24 cellular contexts compared by ENCODE assay signal in the genomic region with DNA sequence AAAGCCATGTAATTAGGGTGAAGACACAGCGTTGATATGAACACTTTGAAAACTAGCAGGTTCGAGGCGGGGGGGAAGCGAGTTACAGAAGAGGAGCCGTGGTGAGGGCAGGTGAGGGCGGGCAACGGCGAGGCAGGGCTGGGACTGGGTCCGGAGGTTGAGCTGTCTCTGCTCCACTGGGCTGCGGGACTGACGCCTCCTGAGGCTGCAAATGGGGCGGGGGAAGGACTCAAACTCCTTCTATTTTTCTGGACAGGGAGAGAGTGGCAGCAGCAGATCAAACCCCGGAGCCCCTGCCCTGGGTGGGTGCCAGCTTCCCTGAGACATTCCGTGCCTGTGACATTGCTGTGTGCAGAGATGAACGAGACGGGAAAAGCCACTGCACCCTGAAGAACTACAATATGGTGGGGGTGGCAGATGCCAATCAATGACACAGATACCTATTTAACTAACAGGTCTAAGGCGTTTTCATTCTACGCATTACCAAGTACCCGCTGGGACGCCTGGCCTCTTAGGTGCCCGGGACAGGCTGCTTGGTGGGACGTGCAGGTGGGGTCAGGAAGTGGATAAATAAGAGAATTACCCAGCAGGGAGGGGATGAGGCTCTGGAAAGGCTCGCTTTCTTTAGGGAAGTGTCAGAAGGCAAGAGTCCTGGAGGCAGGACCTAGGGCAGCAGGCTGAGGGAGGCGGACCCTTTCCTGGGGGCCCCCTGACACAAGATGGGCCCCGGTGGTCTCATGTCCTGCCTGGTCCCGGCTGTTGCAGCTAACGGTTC. TPM values are rescaled to one million over a fixed set of nuclear protein-coding genes. Genes with fewer than 3 reads are reported as not detected.
DNase-seq lines count a peak whose midpoint lies in the region.
"Had no signal": no experiment of that assay in that cellular context is flagged by ENCODE, and none has a peak within 500 bp of the region (broad histone marks: within the 10 kb centered on the region; RNA-seq: fewer than 3 reads in every experiment).

No MANE protein-coding gene starts in this region.

- H3K9me3 ChIP-seq in BLaER1 = peaks cover 19% of the 10 kb centered on the region
- H3K9me3 ChIP-seq: ascending aorta, ovary, thoracic aorta had no signal

- peaks cover 35% of the 10 kb centered on the region for H3K4me1 ChIP-seq in BLaER1
- H3K4me1 ChIP-seq: ascending aorta had no signal

- POLR2A ChIA-PET in activated CD4-positive, alpha-beta memory T cell treated with anti-CD3 and anti-CD28 coated beads, Interleukin-2, amount 10 ng/mL, durations not matched to agents 7 days and 5 days (lab: Charles Lee) = no interaction called here

- H3K27me3 Mint-ChIP-seq in activated CD4-positive, alpha-beta memory T cell treated with anti-CD3 and anti-CD28 coated beads, Interleukin-2, amount 10 ng/mL, durations not matched to agents 7 days and 5 days = no peaks in the 10 kb centered on the region
- H3K27me3 Mint-ChIP-seq: activated CD4-positive, alpha-beta T cell treated with anti-CD3 and anti-CD28 coated beads for 36 hours; activated naive CD8-positive, alpha-beta T cell; activated T-helper 17 cell treated with anti-CD3 and anti-CD28 coated beads, Interleukin-2, amount 50 U/mL, for 72 hours; B cell; effector memory CD8-positive, alpha-beta T cell; IgD-negative memory B cell; stimulated activated naive CD8-positive, alpha-beta T cell treated with anti-CD3 and anti-CD28 coated beads, Interleukin-15, amount 100 ng/mL, for 72 hours had no signal

- H3K4me3 Mint-ChIP-seq in activated CD4-positive, alpha-beta memory T cell treated with anti-CD3 and anti-CD28 coated beads, Interleukin-2, amount 10 ng/mL, durations not matched to agents 7 days and 5 days = no peak overlapping the region
- H3K4me3 Mint-ChIP-seq: activated CD4-positive, alpha-beta T cell treated with anti-CD3 and anti-CD28 coated beads for 36 hours; activated naive CD8-positive, alpha-beta T cell; activated T-helper 17 cell treated with anti-CD3 and anti-CD28 coated beads, Interleukin-2, amount 50 U/mL, for 72 hours; B cell; effector memory CD8-positive, alpha-beta T cell; IgD-negative memory B cell; naive thymus-derived CD8-positive, alpha-beta T cell; stimulated activated naive CD8-positive, alpha-beta T cell treated with anti-CD3 and anti-CD28 coated beads, Interleukin-15, amount 100 ng/mL, for 72 hours had no signal

- no peaks in the 10 kb centered on the region for H3K36me3 Mint-ChIP-seq in activated CD4-positive, alpha-beta memory T cell treated with anti-CD3 and anti-CD28 coated beads, Interleukin-2, amount 10 ng/mL, durations not matched to agents 7 days and 5 days (ENCODE audit: low read depth)

- DNase-seq in H7 (peak; percentile 77), left kidney (ENCODE audit: low read depth, low spot score) (peak; percentile 57), posterior vena cava (ENCODE audit: low spot score) (peak; percentile 60), cerebellum (ENCODE audit: low spot score) (no peak), T-helper 9 cell (no peak)
- no peak for DNase-seq in activated CD4-positive, alpha-beta memory T cell treated with anti-CD3 and anti-CD28 coated beads, Interleukin-2, amount 10 ng/mL, durations not matched to agents 7 days and 5 days
- DNase-seq: ACHN; activated CD4-positive, alpha-beta T cell treated with anti-CD3 and anti-CD28 coated beads for 36 hours; effector memory CD8-positive, alpha-beta T cell; erythroblast; naive thymus-derived CD8-positive, alpha-beta T cell; NCI-H82; stimulated activated CD8-positive, alpha-beta memory T cell treated with anti-CD3 and anti-CD28 coated beads, Interleukin-4, amount 100 ng/mL, for 48 hours; stimulated activated naive CD8-positive, alpha-beta T cell treated with anti-CD3 and anti-CD28 coated beads, Interleukin-15, amount 100 ng/mL, for 72 hours had no signal

- no peaks in the 10 kb centered on the region for H3K4me1 Mint-ChIP-seq in activated CD4-positive, alpha-beta memory T cell treated with anti-CD3 and anti-CD28 coated beads, Interleukin-2, amount 10 ng/mL, durations not matched to agents 7 days and 5 days
- H3K4me1 Mint-ChIP-seq: activated CD4-positive, alpha-beta T cell treated with anti-CD3 and anti-CD28 coated beads for 36 hours; activated T-helper 17 cell treated with anti-CD3 and anti-CD28 coated beads, Interleukin-2, amount 50 U/mL, for 72 hours; B cell; IgD-negative memory B cell; stimulated activated naive CD8-positive, alpha-beta T cell treated with anti-CD3 and anti-CD28 coated beads, Interleukin-15, amount 100 ng/mL, for 72 hours had no signal

- peaks cover 4% of the 10 kb centered on the region for H3K9me3 Mint-ChIP-seq in activated CD4-positive, alpha-beta memory T cell treated with anti-CD3 and anti-CD28 coated beads, Interleukin-2, amount 10 ng/mL, durations not matched to agents 7 days and 5 days
- H3K9me3 Mint-ChIP-seq: activated T-helper 17 cell treated with anti-CD3 and anti-CD28 coated beads, Interleukin-2, amount 50 U/mL, for 72 hours; effector memory CD8-positive, alpha-beta T cell; IgD-negative memory B cell; naive thymus-derived CD8-positive, alpha-beta T cell had no signal

- CTCF ChIA-PET in activated CD4-positive, alpha-beta memory T cell treated with anti-CD3 and anti-CD28 coated beads, Interleukin-2, amount 10 ng/mL, durations not matched to agents 7 days and 5 days (lab: Charles Lee) = no interaction called here

- no peak overlapping the region for H3K27ac ChIP-seq in BLaER1
- H3K27ac ChIP-seq: ascending aorta, cardiac muscle cell, ovary, thoracic aorta had no signal

- intact Hi-C loops in posterior vena cava (cut with DNase I) = no loop called here

- peaks cover 54% of the 10 kb centered on the region; the same call in 1 of the 2 replicates for H4K20me1 ChIP-seq in BLaER1

- H3K36me3 ChIP-seq in BLaER1 (peaks cover 65% of the 10 kb centered on the region), H7 (replicated peaks; ENCODE audit: control insufficient read depth, insufficient read depth, low read length) (no peaks in the 10 kb centered on the region)
- H3K36me3 ChIP-seq: ascending aorta, cardiac muscle cell, ovary, thoracic aorta had no signal

- peak overlapping the region; percentile 45; the same call in 1 of the 2 replicates for H3K4me2 ChIP-seq in BLaER1

- H3K27ac Mint-ChIP-seq in activated CD4-positive, alpha-beta memory T cell treated with anti-CD3 and anti-CD28 coated beads, Interleukin-2, amount 10 ng/mL, durations not matched to agents 7 days and 5 days = no peak overlapping the region
- H3K27ac Mint-ChIP-seq: activated CD4-positive, alpha-beta T cell treated with anti-CD3 and anti-CD28 coated beads for 36 hours; activated naive CD8-positive, alpha-beta T cell; activated T-helper 17 cell treated with anti-CD3 and anti-CD28 coated beads, Interleukin-2, amount 50 U/mL, for 72 hours; B cell; effector memory CD8-positive, alpha-beta T cell; IgD-negative memory B cell had no signal

- H3K9ac ChIP-seq in BLaER1 = no peak overlapping the region

- H3K4me3 ChIP-seq in BLaER1 (no peak overlapping the region), H7 (ENCODE audit: insufficient read depth, low read depth, low read length) (no peak overlapping the region)
- H3K4me3 ChIP-seq: ascending aorta, cardiac muscle cell, GM12878, ovary, thoracic aorta had no signal

- no peaks in the 10 kb centered on the region for H3K27me3 ChIP-seq in BLaER1
- peaks cover 20% of the 10 kb centered on the region for H3K27me3 ChIP-seq in H7 (ENCODE audit: control insufficient read depth, insufficient read depth, low read length)
- H3K27me3 ChIP-seq: ascending aorta, cardiac muscle cell, ovary had no signal

RNA-seq across cellular contexts. Expression of a gene that starts 30.4 kb away (rescaled TPM):
- total RNA-seq in H7 (2014; rRNA removed; shearing (Covaris generic)) = 1.3 and 2.8 TPM in 2 replicates
- 10 to 100 TPM in 1 of 2 donors, 1 to 10 TPM in 1; 9.7 to 11.2 TPM for total RNA-seq in posterior vena cava
- 4.3 TPM for total RNA-seq in cerebellum
- 1 to 10 TPM; 2.5 to 2.8 TPM for total RNA-seq in activated CD4-positive, alpha-beta memory T cell treated with anti-CD3 and anti-CD28 coated beads, Interleukin-2, amount 10 ng/mL, durations not matched to agents 7 days and 5 days

Comparison
In these comparisons a context has a peak if more than half of its experiments do, and no peak if none do; other contexts are left out.
1. DNase-seq: peak in H7 (single experiment), left kidney (single experiment) and posterior vena cava (single experiment); none in cerebellum (single experiment), T-helper 9 cell (single experiment) and activated CD4-positive, alpha-beta memory T cell treated with anti-CD3 and anti-CD28 coated beads, Interleukin-2, amount 10 ng/mL, durations not matched to agents 7 days and 5 days (single experiment).